ENCODE assay signal across 1 cellular context in genomic region chr3:171809513-171810277, GRCh38.
TF ChIP-seq lines count a peak whose summit lies in the region.

No MANE protein-coding gene starts in this region.

TF ChIP-seq in HepG2, 621 proteins besides CTCF, POLR2A, EP300 and RAD21 (continued from another document and continues in another):
- TF ChIP-seq ZNF512B (CRISPR knock-in tag; IDR thresholded peaks at IDR 0.05; ENCODE audit: borderline replicate concordance) (peak; percentile 89; the same call in 1 of the 2 replicates), ZNF18 (CRISPR knock-in tag; IDR thresholded peaks at IDR 0.05; ENCODE audit: insufficient replicate concordance) (no peak), ZNF335 (CRISPR knock-in tag; IDR thresholded peaks at IDR 0.05) (no peak), ADNP (CRISPR knock-in tag; IDR thresholded peaks at IDR 0.05) (no peak), KMT2B (CRISPR knock-in tag; IDR thresholded peaks at IDR 0.05) (peak; percentile 76; the same call in 1 of the 2 replicates), ZIK1 (CRISPR knock-in tag; IDR thresholded peaks at IDR 0.05; ENCODE audit: borderline replicate concordance, low read depth) (no peak), KLF16 (CRISPR knock-in tag; IDR thresholded peaks at IDR 0.05) (peak in 1 of 2 experiments; percentile 62; a peak in 1 of 4 replicates), KAT2B (IDR thresholded peaks at IDR 0.05; ENCODE audit: borderline replicate concordance, low read depth, low read length) (no peak), ZNF569 (CRISPR knock-in tag; IDR thresholded peaks at IDR 0.05; ENCODE audit: borderline replicate concordance) (peak; percentile 10; the same call in 1 of the 2 replicates), ARID5B (CRISPR knock-in tag; IDR thresholded peaks at IDR 0.05) (peak; percentile 55), SOX5 (CRISPR knock-in tag; IDR thresholded peaks at IDR 0.05; ENCODE audit: borderline replicate concordance) (peak; percentile 60), HBP1 (CRISPR knock-in tag; IDR thresholded peaks at IDR 0.05; ENCODE audit: low read depth) (peak; percentile 67), ZNF841 (CRISPR knock-in tag; IDR thresholded peaks at IDR 0.05; ENCODE audit: borderline replicate concordance) (no peak), ZNF17 (CRISPR knock-in tag; IDR thresholded peaks at IDR 0.05) (no peak; the same call in 1 of the 2 replicates), ZNF484 (CRISPR knock-in tag; IDR thresholded peaks at IDR 0.05; ENCODE audit: borderline replicate concordance, low read depth) (no peak), ZNF567 (CRISPR knock-in tag; IDR thresholded peaks at IDR 0.05; ENCODE audit: borderline replicate concordance) (no peak), ZNF367 (CRISPR knock-in tag; IDR thresholded peaks at IDR 0.05; ENCODE audit: borderline replicate concordance) (no peak; the same call in 1 of the 2 replicates), ZNF660 (CRISPR knock-in tag; IDR thresholded peaks at IDR 0.05; ENCODE audit: borderline replicate concordance, low read depth) (0 out of 2 replicates have a peak, but pooled peaks have one; percentile 56), PCBP1 (IDR thresholded peaks at IDR 0.05; ENCODE audit: borderline replicate concordance, low read depth, low read length) (peak; percentile 83; the same call in 1 of the 2 replicates), NCOA5 (CRISPR knock-in tag; IDR thresholded peaks at IDR 0.05) (no peak), ZNF124 (CRISPR knock-in tag; IDR thresholded peaks at IDR 0.05) (no peak), ZNF768 (CRISPR knock-in tag; IDR thresholded peaks at IDR 0.05) (peak; percentile 48; the same call in 1 of the 2 replicates), ZFYVE20 (CRISPR knock-in tag; IDR thresholded peaks at IDR 0.05; ENCODE audit: borderline replicate concordance, low read depth) (no peak), SNAI1 (CRISPR knock-in tag; IDR thresholded peaks at IDR 0.05; ENCODE audit: borderline replicate concordance) (peak; percentile 96), ZFP90 (CRISPR knock-in tag; IDR thresholded peaks at IDR 0.05; ENCODE audit: borderline replicate concordance) (peak; percentile 58; the same call in 1 of the 2 replicates), FIP1L1 (IDR thresholded peaks at IDR 0.05; ENCODE audit: borderline replicate concordance, insufficient read depth, low read depth, low read length) (no peak), LCORL (IDR thresholded peaks at IDR 0.05) (no peak), LCORL (CRISPR knock-in tag; IDR thresholded peaks at IDR 0.05) (peak; percentile 59), ARNTL (CRISPR knock-in tag; IDR thresholded peaks at IDR 0.05) (peak; percentile 88), FLYWCH1 (CRISPR knock-in tag; IDR thresholded peaks at IDR 0.05) (no peak), CBX1 (IDR thresholded peaks at IDR 0.05; ENCODE audit: low read depth) (no peak)
- TF ChIP-seq, protein P1, sequence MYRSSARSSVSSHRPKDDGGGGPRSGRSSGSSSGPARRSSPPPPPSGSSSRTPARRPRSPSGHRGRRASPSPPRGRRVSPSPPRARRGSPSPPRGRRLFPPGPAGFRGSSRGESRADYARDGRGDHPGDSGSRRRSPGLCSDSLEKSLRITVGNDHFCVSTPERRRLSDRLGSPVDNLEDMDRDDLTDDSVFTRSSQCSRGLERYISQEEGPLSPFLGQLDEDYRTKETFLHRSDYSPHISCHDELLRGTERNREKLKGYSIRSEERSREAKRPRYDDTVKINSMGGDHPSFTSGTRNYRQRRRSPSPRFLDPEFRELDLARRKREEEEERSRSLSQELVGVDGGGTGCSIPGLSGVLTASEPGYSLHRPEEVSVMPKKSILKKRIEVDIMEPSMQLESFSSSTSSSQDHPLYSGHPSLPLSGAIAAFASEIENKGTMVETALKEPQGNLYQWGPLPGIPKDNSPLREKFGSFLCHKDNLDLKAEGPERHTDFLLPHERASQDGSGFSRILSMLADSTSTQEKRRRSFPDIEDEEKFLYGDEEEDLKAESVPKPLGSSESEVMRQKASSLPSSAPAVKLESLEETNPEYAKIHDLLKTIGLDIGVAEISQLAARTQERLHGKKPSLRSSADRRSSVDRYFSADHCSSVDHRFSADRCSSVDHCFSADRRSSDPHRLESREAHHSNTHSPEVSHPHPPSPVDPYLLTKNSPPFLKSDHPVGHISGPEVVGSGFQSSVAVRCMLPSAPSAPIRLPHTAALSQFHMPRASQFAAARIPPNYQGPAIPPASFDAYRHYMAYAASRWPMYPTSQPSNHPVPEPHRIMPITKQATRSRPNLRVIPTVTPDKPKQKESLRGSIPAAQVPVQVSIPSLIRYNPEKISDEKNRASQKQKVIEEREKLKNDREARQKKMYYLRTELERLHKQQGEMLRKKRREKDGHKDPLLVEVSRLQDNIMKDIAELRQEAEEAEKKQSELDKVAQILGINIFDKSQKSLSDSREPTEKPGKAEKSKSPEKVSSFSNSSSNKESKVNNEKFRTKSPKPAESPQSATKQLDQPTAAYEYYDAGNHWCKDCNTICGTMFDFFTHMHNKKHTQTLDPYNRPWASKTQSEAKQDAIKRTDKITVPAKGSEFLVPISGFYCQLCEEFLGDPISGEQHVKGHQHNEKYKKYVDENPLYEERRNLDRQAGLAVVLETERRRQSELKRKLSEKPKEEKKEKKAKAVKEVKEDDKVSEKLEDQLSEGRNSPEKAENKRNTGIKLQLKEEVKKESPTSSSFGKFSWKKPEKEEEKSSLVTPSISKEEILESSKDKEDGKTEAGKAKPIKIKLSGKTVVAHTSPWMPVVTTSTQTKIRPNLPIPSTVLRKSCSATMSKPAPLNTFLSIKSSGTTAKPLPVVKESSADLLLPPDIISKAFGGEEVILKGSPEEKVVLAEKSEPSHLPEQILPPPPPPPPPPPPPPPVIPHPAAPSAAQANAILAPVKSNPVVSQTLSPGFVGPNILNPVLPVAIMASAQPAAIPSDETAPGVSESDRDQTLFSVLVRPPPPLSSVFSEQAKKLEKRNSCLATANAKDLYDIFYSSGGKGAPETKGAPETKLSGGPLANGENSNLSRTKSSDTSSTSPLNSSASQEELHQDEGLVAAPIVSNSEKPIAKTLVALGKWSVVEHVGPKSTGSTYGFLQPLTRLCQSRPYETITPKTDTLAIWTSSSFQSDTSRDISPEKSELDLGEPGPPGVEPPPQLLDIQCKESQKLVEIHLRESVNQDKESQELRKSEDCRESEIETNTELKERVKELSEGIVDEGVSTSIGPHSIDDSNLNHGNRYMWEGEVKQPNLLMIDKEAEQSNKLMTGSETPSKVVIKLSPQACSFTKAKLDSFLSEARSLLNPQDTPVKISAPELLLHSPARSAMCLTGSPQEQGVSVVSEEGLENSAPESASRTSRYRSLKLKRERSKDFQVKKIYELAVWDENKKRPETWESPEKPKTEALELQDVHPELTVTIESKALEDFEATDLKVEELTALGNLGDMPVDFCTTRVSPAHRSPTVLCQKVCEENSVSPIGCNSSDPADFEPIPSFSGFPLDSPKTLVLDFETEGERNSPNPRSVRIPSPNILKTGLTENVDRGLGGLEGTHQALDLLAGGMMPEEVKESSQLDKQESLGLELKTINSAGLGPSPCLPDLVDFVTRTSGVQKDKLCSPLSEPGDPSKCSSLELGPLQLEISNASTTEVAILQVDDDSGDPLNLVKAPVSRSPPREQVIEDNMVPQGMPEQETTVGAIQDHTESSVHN (CRISPR knock-in tag; IDR thresholded peaks at IDR 0.05): no peak
- TF ChIP-seq, protein P2, sequence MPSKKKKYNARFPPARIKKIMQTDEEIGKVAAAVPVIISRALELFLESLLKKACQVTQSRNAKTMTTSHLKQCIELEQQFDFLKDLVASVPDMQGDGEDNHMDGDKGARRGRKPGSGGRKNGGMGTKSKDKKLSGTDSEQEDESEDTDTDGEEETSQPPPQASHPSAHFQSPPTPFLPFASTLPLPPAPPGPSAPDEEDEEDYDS (CRISPR knock-in tag; IDR thresholded peaks at IDR 0.05): peak; percentile 90
- TF ChIP-seq, protein P3, sequence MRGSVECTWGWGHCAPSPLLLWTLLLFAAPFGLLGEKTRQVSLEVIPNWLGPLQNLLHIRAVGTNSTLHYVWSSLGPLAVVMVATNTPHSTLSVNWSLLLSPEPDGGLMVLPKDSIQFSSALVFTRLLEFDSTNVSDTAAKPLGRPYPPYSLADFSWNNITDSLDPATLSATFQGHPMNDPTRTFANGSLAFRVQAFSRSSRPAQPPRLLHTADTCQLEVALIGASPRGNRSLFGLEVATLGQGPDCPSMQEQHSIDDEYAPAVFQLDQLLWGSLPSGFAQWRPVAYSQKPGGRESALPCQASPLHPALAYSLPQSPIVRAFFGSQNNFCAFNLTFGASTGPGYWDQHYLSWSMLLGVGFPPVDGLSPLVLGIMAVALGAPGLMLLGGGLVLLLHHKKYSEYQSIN (CRISPR knock-in tag; IDR thresholded peaks at IDR 0.05; ENCODE audit: borderline replicate concordance): no peak
- TF ChIP-seq, protein P4, sequence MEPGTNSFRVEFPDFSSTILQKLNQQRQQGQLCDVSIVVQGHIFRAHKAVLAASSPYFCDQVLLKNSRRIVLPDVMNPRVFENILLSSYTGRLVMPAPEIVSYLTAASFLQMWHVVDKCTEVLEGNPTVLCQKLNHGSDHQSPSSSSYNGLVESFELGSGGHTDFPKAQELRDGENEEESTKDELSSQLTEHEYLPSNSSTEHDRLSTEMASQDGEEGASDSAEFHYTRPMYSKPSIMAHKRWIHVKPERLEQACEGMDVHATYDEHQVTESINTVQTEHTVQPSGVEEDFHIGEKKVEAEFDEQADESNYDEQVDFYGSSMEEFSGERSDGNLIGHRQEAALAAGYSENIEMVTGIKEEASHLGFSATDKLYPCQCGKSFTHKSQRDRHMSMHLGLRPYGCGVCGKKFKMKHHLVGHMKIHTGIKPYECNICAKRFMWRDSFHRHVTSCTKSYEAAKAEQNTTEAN (CRISPR knock-in tag; conservative IDR thresholded peaks at IDR 0.05): no peak; the same call in 1 of the 2 replicates
